16 cellular contexts compared by ENCODE assay signal in the genomic region with DNA sequence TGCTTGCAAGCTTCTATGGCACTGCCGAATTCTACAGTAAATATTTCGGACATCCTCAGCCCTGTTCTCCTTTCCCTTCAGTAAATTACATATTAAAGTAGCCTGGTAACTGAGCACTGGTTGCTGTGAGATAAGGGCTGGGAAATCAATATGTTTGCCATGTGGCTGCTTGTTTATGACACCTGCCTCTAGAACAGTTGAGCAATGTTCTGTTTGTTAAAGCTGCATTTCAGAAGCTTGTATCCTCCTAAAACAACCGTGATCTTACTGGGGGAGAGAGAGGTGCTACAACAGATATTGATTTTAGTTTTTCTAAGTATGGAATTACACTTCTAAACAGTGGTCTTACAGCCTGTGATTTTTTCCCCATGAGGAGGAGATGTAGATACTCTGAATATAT. TPM values are rescaled to one million over a fixed set of nuclear protein-coding genes. Genes with fewer than 3 reads are reported as not detected.
A peak's percentile ranks its signal among the peaks of the same experiment; 100 is the strongest.
DNase-seq lines count a peak whose midpoint lies in the region; ATAC-seq and TF ChIP-seq lines count a peak whose summit lies in the region.
"Had no signal": no experiment of that assay in that cellular context is flagged by ENCODE, and none has a peak within 500 bp of the region (broad histone marks: within the 10 kb centered on the region; RNA-seq: fewer than 3 reads in every experiment).

No MANE protein-coding gene starts in this region.

- no peaks in the 10 kb centered on the region for H3K9me3 ChIP-seq in thoracic aorta

- H3K36me3 Mint-ChIP-seq in immature natural killer cell: peaks cover 0 to 3% (median 0%) of the 10 kb centered on the region in 3 donors
- H3K36me3 Mint-ChIP-seq in T-helper 2 cell treated with Interferon-gamma antibody and Interleukin-4, amounts not matched to agents 5 μg/mL and 100 μg/mL, for 36 hours (ENCODE audit: low read depth): peaks cover 11% of the 10 kb centered on the region
- H3K36me3 Mint-ChIP-seq: activated naive CD8-positive, alpha-beta T cell had no signal

- H3K4me3 ChIP-seq in thoracic aorta: peak overlapping the region; percentile 12
- H3K4me3 ChIP-seq: GM23248, skin epidermis had no signal

- H3K36me3 ChIP-seq in thoracic aorta: peaks cover 33% of the 10 kb centered on the region

- peaks cover 89 to 100% of the 10 kb centered on the region in 2 donors for H3K4me1 Mint-ChIP-seq in immature natural killer cell
- H3K4me1 Mint-ChIP-seq in T-helper 2 cell treated with Interferon-gamma antibody and Interleukin-4, amounts not matched to agents 5 μg/mL and 100 μg/mL, for 36 hours (ENCODE audit: low read depth): peaks cover 56% of the 10 kb centered on the region

- H3K4me3 Mint-ChIP-seq in immature natural killer cell: peak overlapping the region; percentile 10 to 62 (median 50)
- H3K4me3 Mint-ChIP-seq in T-helper 2 cell treated with Interferon-gamma antibody and Interleukin-4, amounts not matched to agents 5 μg/mL and 100 μg/mL, for 36 hours: no peak overlapping the region
- H3K4me3 Mint-ChIP-seq: activated B cell treated with CpG ODN at 0.5 μM for 24 hours; activated naive CD8-positive, alpha-beta T cell had no signal

- no peak for ATAC-seq in thoracic aorta (ENCODE audit: insufficient number of reproducible peaks, low FRiP score, low read depth)
- ATAC-seq: Panc1 had no signal

- peaks cover 0 to 13% (median 2%) of the 10 kb centered on the region in 3 donors for H3K27me3 Mint-ChIP-seq in immature natural killer cell (ENCODE audit: low read depth in 3 of 3)
- H3K27me3 Mint-ChIP-seq in T-helper 2 cell treated with Interferon-gamma antibody and Interleukin-4, amounts not matched to agents 5 μg/mL and 100 μg/mL, for 36 hours (ENCODE audit: low read depth): peaks cover 40% of the 10 kb centered on the region
- H3K27me3 Mint-ChIP-seq: activated naive CD8-positive, alpha-beta T cell had no signal

- no peaks in the 10 kb centered on the region for H3K9me3 Mint-ChIP-seq in immature natural killer cell
- no peaks in the 10 kb centered on the region for H3K9me3 Mint-ChIP-seq in T-helper 2 cell treated with Interferon-gamma antibody and Interleukin-4, amounts not matched to agents 5 μg/mL and 100 μg/mL, for 36 hours
- H3K9me3 Mint-ChIP-seq: activated B cell treated with CpG ODN at 0.5 μM for 24 hours had no signal

- H3K27ac ChIP-seq in thoracic aorta: peak overlapping the region in 1 of 2 donors; percentile 43
- H3K27ac ChIP-seq: epithelial cell of prostate, GM23248, skin epidermis had no signal

- H3K4me1 ChIP-seq in thoracic aorta (ENCODE audit: control insufficient read depth in 1 of 2, low read depth in 2 of 2): peaks cover 93 to 96% of the 10 kb centered on the region in 2 donors

- peak overlapping the region; percentile 31 to 91 (median 74) for H3K27ac Mint-ChIP-seq in immature natural killer cell
- H3K27ac Mint-ChIP-seq in T-helper 2 cell treated with Interferon-gamma antibody and Interleukin-4, amounts not matched to agents 5 μg/mL and 100 μg/mL, for 36 hours: no peak overlapping the region
- H3K27ac Mint-ChIP-seq: activated B cell treated with CpG ODN at 0.5 μM for 24 hours; activated naive CD8-positive, alpha-beta T cell had no signal

- H3K27me3 ChIP-seq in thoracic aorta (replicated peaks; ENCODE audit: insufficient read depth): no peaks in the 10 kb centered on the region

- DNase-seq in NCI-H2107 treated with DMSO at 0.1 percent for 48 hours (lab: John Stamatoyannopoulos, UW; ENCODE audit: unreplicated experiment) (peak; percentile 75), NCI-H2107 (lab: John Stamatoyannopoulos, UW) (no peak), NCI-H345 treated with DMSO at 0.1 percent for 48 hours (lab: John Stamatoyannopoulos, UW; ENCODE audit: unreplicated experiment) (peak; percentile 69), immature natural killer cell (no peak), thoracic aorta (ENCODE audit: low spot score) (no peak), CD1c-positive myeloid dendritic cell (ENCODE audit: extremely low spot score) (no peak), NCI-H82 (lab: John Stamatoyannopoulos, UW) (no peak)
- no peak for DNase-seq in T-helper 2 cell treated with Interferon-gamma antibody and Interleukin-4, amounts not matched to agents 5 μg/mL and 100 μg/mL, for 36 hours (ENCODE audit: low spot score)
- DNase-seq: activated B cell treated with CpG ODN at 0.5 μM for 24 hours, GM23248, left ventricle myocardium superior, NCI-H2081 had no signal

- no peak for TF ChIP-seq CTCF in thoracic aorta (IDR thresholded peaks at IDR 0.05)

RNA-seq across cellular contexts. Expression of a gene that starts 39.4 kb away (rescaled TPM):
- 100 to 1,000 TPM in 1 of 3 donors, 10 to 100 TPM in 2; 90.4 to 197 (median 92.5) TPM for polyA plus RNA-seq in immature natural killer cell
- total RNA-seq in thoracic aorta: 100 to 1,000 TPM; 314 to 545 TPM
- total RNA-seq: GM23248 had no signal
- polyA plus RNA-seq: GM23248 had no signal

Comparison
In these comparisons a context has a peak if more than half of its experiments do, and no peak if none do; other contexts are left out.
1. DNase-seq: peak in NCI-H2107 treated with DMSO at 0.1 percent for 48 hours (single experiment) and NCI-H345 treated with DMSO at 0.1 percent for 48 hours (single experiment); none in NCI-H2107 (single experiment), immature natural killer cell (0 of 3), thoracic aorta (single experiment), CD1c-positive myeloid dendritic cell (single experiment), NCI-H82 (single experiment) and T-helper 2 cell treated with Interferon-gamma antibody and Interleukin-4, amounts not matched to agents 5 μg/mL and 100 μg/mL, for 36 hours (single experiment).